ENCODE assay signal across 24 cellular contexts in the genomic region with DNA sequence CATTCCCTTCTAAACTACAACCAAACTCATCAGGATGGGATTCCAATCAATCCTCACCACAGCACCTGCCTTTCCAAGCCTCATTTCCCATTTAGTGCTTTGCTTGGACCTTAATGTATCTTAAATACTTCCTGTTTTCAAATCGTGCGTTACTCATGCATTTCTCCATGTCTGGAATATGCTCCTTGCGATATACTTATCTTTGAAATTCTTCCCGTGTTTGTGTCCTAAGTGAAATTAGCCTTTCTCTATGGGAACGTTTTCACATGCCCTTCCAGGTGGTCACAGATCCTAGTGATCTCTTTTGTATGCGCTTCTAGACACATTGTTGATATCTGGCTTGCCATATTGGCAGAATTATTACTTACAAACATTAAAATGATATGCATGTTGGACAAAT.
"Had no signal": no experiment of that assay in that cellular context is flagged by ENCODE, and none has a peak within 500 bp of the region (broad histone marks: within the 10 kb centered on the region; RNA-seq: fewer than 3 reads in every experiment).

No MANE protein-coding gene starts in this region.

- H3K36me3 ChIP-seq: colonic mucosa, esophagus muscularis mucosa, esophagus squamous epithelium, gastrocnemius medialis, gastroesophageal sphincter, heart left ventricle, heart right ventricle had no signal

- H3K27ac ChIP-seq: colonic mucosa, coronary artery, dorsolateral prefrontal cortex, epithelial cell of prostate, esophagus muscularis mucosa, esophagus squamous epithelium, foreskin keratinocyte, gastrocnemius medialis, gastroesophageal sphincter, heart left ventricle, heart right ventricle had no signal

- ATAC-seq: effector memory CD8-positive, alpha-beta T cell; esophagus mucosa; foreskin keratinocyte; gastrocnemius medialis; gastroesophageal sphincter; heart left ventricle; heart right ventricle had no signal

- DNase-seq: colonic mucosa; cortex of kidney; dermis blood vessel endothelial cell; dorsolateral prefrontal cortex; effector CD4-positive, alpha-beta T cell; effector CD8-positive, alpha-beta T cell; effector memory CD4-positive, alpha-beta T cell; effector memory CD8-positive, alpha-beta T cell; endodermal cell; erythroblast; esophagus squamous epithelium; foreskin fibroblast; foreskin keratinocyte; foreskin melanocyte; gastrocnemius medialis; glutamatergic neuron; head of caudate nucleus; heart left ventricle; heart right ventricle had no signal

- H3K4me3 ChIP-seq: colonic mucosa, coronary artery, dorsolateral prefrontal cortex, esophagus muscularis mucosa, esophagus squamous epithelium, gastrocnemius medialis, gastroesophageal sphincter, heart left ventricle, heart right ventricle had no signal

- H3K9me3 ChIP-seq: colonic mucosa, esophagus muscularis mucosa, esophagus squamous epithelium, gastrocnemius medialis, gastroesophageal sphincter, heart left ventricle, heart right ventricle had no signal

- H3K4me1 ChIP-seq: colonic mucosa, foreskin keratinocyte, gastrocnemius medialis had no signal

- H3K27me3 ChIP-seq: colonic mucosa, dorsolateral prefrontal cortex, esophagus muscularis mucosa, esophagus squamous epithelium, gastrocnemius medialis, gastroesophageal sphincter, heart left ventricle, heart right ventricle had no signal
